12 cellular contexts compared by ENCODE assay signal in genomic region chr7:65812281-65812680, GRCh38.
"Had no signal": no experiment of that assay in that cellular context is flagged by ENCODE, and none has a peak within 500 bp of the region (broad histone marks: within the 10 kb centered on the region; RNA-seq: fewer than 3 reads in every experiment).

No MANE protein-coding gene starts in this region.

- H3K36me3 ChIP-seq: prostate gland, suprapubic skin had no signal

- H3K4me3 ChIP-seq: prostate gland, smooth muscle cell, suprapubic skin had no signal

- DNase-seq: activated CD4-positive, alpha-beta T cell treated with anti-CD3 and anti-CD28 coated beads, Interleukin-2, amount 50 U/mL, for 1 hour; activated naive CD8-positive, alpha-beta T cell treated with anti-CD3 and anti-CD28 coated beads for 36 hours; anterior cingulate cortex; head of caudate nucleus; mesendoderm; nephron progenitor cell; occipital lobe; right cardiac atrium had no signal

- ATAC-seq: esophagus mucosa, right cardiac atrium had no signal

- H3K27ac ChIP-seq: prostate gland, suprapubic skin had no signal

- H3K27me3 ChIP-seq: suprapubic skin had no signal

- H3K9me3 ChIP-seq: prostate gland, suprapubic skin had no signal

- H3K4me1 ChIP-seq: prostate gland, suprapubic skin had no signal

- H3K4me2 ChIP-seq: smooth muscle cell had no signal
